Comparison of ENCODE assay signal across 15 cellular contexts in genomic region chr22:50147258-50148165, GRCh38. TPM values are rescaled to one million over a fixed set of nuclear protein-coding genes. Genes with fewer than 3 reads are reported as not detected.
DNase-seq lines count a peak whose midpoint lies in the region; FAIRE-seq and TF ChIP-seq lines count a peak whose summit lies in the region.
"Not testable (repeated sequence)": the region's sequence is repeated elsewhere in the genome, so short reads cannot be mapped to it uniquely, and the experiment has no call there.
"Had no signal": no experiment of that assay in that cellular context is flagged by ENCODE, and none has a peak within 500 bp of the region (broad histone marks: within the 10 kb centered on the region; RNA-seq: fewer than 3 reads in every experiment).

No MANE protein-coding gene starts in this region.

- H3K23ac ChIP-seq in H1 (ENCODE audit: insufficient read length), result not testable (repeated sequence)

- H3K14ac ChIP-seq in H1 (ENCODE audit: insufficient read length), result not testable (repeated sequence)

- 73% methylated on average over 12 of the region's 26 CpGs; no CpG with 5 or more reads in 1 of the 2 experiments for whole genome bisulfite sequencing in H1 (ENCODE audit: extremely low coverage in 1 of 2, insufficient coverage in 1 of 2, insufficient read length in 1 of 2, insufficient replicate concordance in 2 of 2, low coverage in 1 of 2, low lambda C conversion rate in 2 of 2, missing lambda C conversion rate in 1 of 2), 2 experiments

- H2BK15ac ChIP-seq in H1 (ENCODE audit: low read length), result 0 out of 2 replicates have a peak overlapping the region, but pooled peaks have one; percentile 5

- H3K18ac ChIP-seq in H1 (ENCODE audit: extremely low read depth, low read length), result not testable (repeated sequence)

- not testable (repeated sequence) for H2BK120ac ChIP-seq in H1 (replicated peaks; ENCODE audit: low read depth, low read length)

- not testable (repeated sequence) for H3K23me2 ChIP-seq in H1 (ENCODE audit: low read depth, low read length)

- not testable (repeated sequence) for H3K56ac ChIP-seq in H1 (replicated peaks; ENCODE audit: insufficient read length, low read depth, low read length)

- not testable (repeated sequence) for H3K9me2 ChIP-seq in neural cell (ENCODE audit: insufficient read depth, low read length)

- not testable (repeated sequence) for H3K9ac ChIP-seq in BLaER1; H1 (replicated peaks in 1 of 4; ENCODE audit: extremely low read depth in 1 of 4, low read depth in 3 of 4, low read length in 3 of 4)
- H3K9ac ChIP-seq in neural cell (ENCODE audit: low read length), result peak overlapping the region; percentile 46

- peaks cover 19% of the 10 kb centered on the region for H3K4me1 ChIP-seq in BLaER1
- H3K4me1 ChIP-seq in H1 (replicated peaks in 1 of 4; ENCODE audit: control insufficient read depth in 3 of 4, insufficient read depth in 4 of 4, low read length in 3 of 4), result not testable (repeated sequence)

- TF ChIP-seq POLR2A in NB4 (IDR thresholded peaks at IDR 0.05; ENCODE audit: extremely low read depth, insufficient read length); H1 (IDR thresholded peaks at IDR 0.05; ENCODE audit: control extremely low read depth in 1 of 2, low read depth in 2 of 2, low read length in 2 of 2): not testable (repeated sequence)

- H2BK5ac ChIP-seq in H1 (ENCODE audit: low read depth, low read length), result not testable (repeated sequence)

- H3K79me2 ChIP-seq in H1 (ENCODE audit: control insufficient read depth in 1 of 2, insufficient read depth in 2 of 2, low read length in 2 of 2); neural cell (replicated peaks; ENCODE audit: insufficient read depth, low read length): not testable (repeated sequence)

- H3K4ac ChIP-seq in H1 (replicated peaks; ENCODE audit: insufficient read length, low read depth, low read length), result not testable (repeated sequence)

- FAIRE-seq in H1 (lab: Jason Lieb, UNC), result not testable (repeated sequence)

- H4K5ac ChIP-seq in H1 (ENCODE audit: insufficient read length, low read depth, low read length), result not testable (repeated sequence)

- H3K36me3 ChIP-seq in BLaER1; H1 (ENCODE audit: control insufficient read depth in 2 of 4, insufficient read depth in 4 of 4, low read length in 3 of 4); neural cell (ENCODE audit: insufficient read depth, low read length): not testable (repeated sequence)

- CTCF ChIA-PET in HEK293T (lab: Yijun Ruan, JAX) (interaction anchor here (1.9 kb wide), 1 partner anchor 61 kb away, joined by 5 read pairs; no protein-coding TSS in a partner anchor), H1 (lab: Charles Lee; ENCODE audit: partially characterized antibody) (interaction anchor here (0.9 to 9.4 kb wide), 11 partner anchors 9 to 219 kb away, joined by 3 to 83 read pairs (median 4); no protein-coding TSS in a partner anchor)

- not testable (repeated sequence) for H3K79me1 ChIP-seq in H1 (ENCODE audit: low read depth, low read length)

- not testable (repeated sequence) for H3K27ac ChIP-seq in BLaER1; H1 (ENCODE audit: low read depth, low read length)
- H3K27ac ChIP-seq in neural cell (ENCODE audit: low read length) (peak overlapping the region; percentile 67), substantia nigra (ENCODE audit: low read depth, low read length, poor library complexity, severe bottlenecking) (peak overlapping the region; percentile 75)

- not testable (repeated sequence) for TF ChIP-seq EP300 in H1 (IDR thresholded peaks at IDR 0.05; ENCODE audit: borderline replicate concordance in 1 of 2, low read depth in 2 of 2, low read length in 2 of 2); neural cell (conservative IDR thresholded peaks at IDR 0.05; ENCODE audit: poor library complexity, severe bottlenecking)

- H4K91ac ChIP-seq in H1 (replicated peaks; ENCODE audit: insufficient read length, low read length), result not testable (repeated sequence)

- H3K4me3 ChIP-seq in BLaER1; NB4 (ENCODE audit: low read depth, low read length); H1 (ENCODE audit: extremely low read depth in 1 of 4, insufficient read depth in 2 of 4, low read depth in 3 of 4, low read length in 4 of 4): not testable (repeated sequence)
- peak overlapping the region; percentile 12 for H3K4me3 ChIP-seq in neural cell (ENCODE audit: low read length)

- H3K27me3 ChIP-seq in BLaER1; H1 (replicated peaks in 1 of 4; ENCODE audit: control insufficient read depth in 3 of 4, extremely low read depth in 1 of 4, insufficient read depth in 3 of 4, low read length in 3 of 4); neural cell (ENCODE audit: insufficient read depth, low read depth, low read length): not testable (repeated sequence)

- H3K4me3 Mint-ChIP-seq in brain, result peak overlapping the region in 2 of 5 experiments; percentile 32 to 35

- not testable (repeated sequence) for H4K20me1 ChIP-seq in BLaER1; H1 (replicated peaks in 1 of 2; ENCODE audit: control insufficient read depth in 1 of 2, insufficient read depth in 2 of 2, low read length in 2 of 2); neural cell (ENCODE audit: insufficient read depth)

- not testable (repeated sequence) for H3K9me3 ChIP-seq in BLaER1; H1 (ENCODE audit: insufficient read depth in 2 of 2, low read depth in 1 of 2, low read length in 1 of 2); neural cell (ENCODE audit: low read length)

- not testable (repeated sequence) for H3F3A ChIP-seq in neural cell (ENCODE audit: insufficient read depth, low read length, poor library complexity, severe bottlenecking)

- H2AFZ ChIP-seq in H1 (ENCODE audit: low read length); neural cell (ENCODE audit: low read depth, low read length): not testable (repeated sequence)

- not testable (repeated sequence) for H3K27me3 Mint-ChIP-seq in brain

- not testable (repeated sequence) for H3K36me3 Mint-ChIP-seq in brain

- H3K9me3 Mint-ChIP-seq in brain, result not testable (repeated sequence)

- not testable (repeated sequence) for TF ChIP-seq CTCF in NB4 (IDR thresholded peaks at IDR 0.05; ENCODE audit: low read depth, low read length); brain (conservative IDR thresholded peaks at IDR 0.05); H1 (IDR thresholded peaks at IDR 0.05; ENCODE audit: control extremely low read depth in 1 of 3, insufficient read depth in 1 of 3, low read depth in 1 of 3, low read length in 3 of 3); neural cell (IDR thresholded peaks at IDR 0.05; ENCODE audit: poor library complexity, severe bottlenecking)

- H2AK5ac ChIP-seq in H1 (ENCODE audit: low read depth, low read length), result not testable (repeated sequence)

- POLR2A ChIA-PET in HEK293T (lab: Yijun Ruan, JAX), result not testable (repeated sequence)
- POLR2A ChIA-PET in H1 (lab: Charles Lee; ENCODE audit: partially characterized antibody), result interaction anchor here (1.4 to 1.5 kb wide), 2 partner anchors 20 to 40 kb away, joined by 4 to 5 read pairs; no protein-coding TSS in a partner anchor

- peak; percentile 3 for DNase-seq in HEK293T (ENCODE audit: extremely low spot score)
- peak; percentile 58 for DNase-seq in NB4 (ENCODE audit: low read depth)
- peak; percentile 48 for DNase-seq in SIG-M5 treated with dmso at 0.1 percent for 504 hours (lab: John Stamatoyannopoulos, UW; ENCODE audit: unreplicated experiment)
- not testable (repeated sequence) for DNase-seq in H1 (ENCODE audit: low read depth in 1 of 2, low spot score in 2 of 2); substantia nigra (lab: John Stamatoyannopoulos, UW)

- not testable (repeated sequence) for TF ChIP-seq RAD21 in H1 (IDR thresholded peaks at IDR 0.05 in 1 of 2, conservative IDR thresholded peaks at IDR 0.05 in 1 of 2; ENCODE audit: low read depth in 2 of 2, low read length in 2 of 2); neural cell (conservative IDR thresholded peaks at IDR 0.05)

- not testable (repeated sequence) for H2BK12ac ChIP-seq in H1 (ENCODE audit: low read depth, low read length)

- H2BK20ac ChIP-seq in H1 (ENCODE audit: low read length), result not testable (repeated sequence)

- H3K4me2 ChIP-seq in BLaER1 (peak overlapping the region; percentile 28; the same call in 1 of the 2 replicates), neural cell (ENCODE audit: low read length) (peak overlapping the region; percentile 48)
- not testable (repeated sequence) for H3K4me2 ChIP-seq in H1 (ENCODE audit: insufficient read depth in 1 of 2, low read depth in 2 of 2, low read length in 2 of 2)

- H3K4me1 Mint-ChIP-seq in brain, result peaks cover 58% of the 10 kb centered on the region

- H3K27ac Mint-ChIP-seq in brain, result peak overlapping the region; percentile 39 to 92 (median 88)

- peak overlapping the region; percentile 63; the same call in 1 of the 2 replicates for H4K8ac ChIP-seq in H1 (ENCODE audit: extremely low read depth, insufficient read depth, low read length)

RNA-seq across cellular contexts. Expression of gene PANX2, which starts 23.0 kb away (rescaled TPM):
- polyA plus RNA-seq in brain (ENCODE audit: insufficient read depth, low read depth, low replicate concordance) (15.2 TPM), H1 (2011; rRNA removed) (3.5 and 6.0 TPM in 2 replicates), neural cell (3.4 and 6.4 TPM in 2 replicates)
- total RNA-seq in H1 (2021; fragmentation: NEBNext Ultra II Directional; extraction: Animal tissue kit (Norgen Biotek cat#: 25700)), result 5.0 and 5.4 TPM in 2 replicates
- polyA plus RNA-seq in H1 (2011; cell fraction: cytosol; rRNA removed), result 4.2 TPM
- 8.3 TPM for polyA plus RNA-seq in H1 (2011; cell fraction: nucleus; rRNA removed)
- 3.9 to 6.9 TPM (median 5.9 TPM) in 4 replicates for polyA plus RNA-seq in H1 (2012, experiment 1 of 2)
- polyA plus RNA-seq in H1 (2012, experiment 2 of 2), result 4.1 TPM
- 4.8 TPM for polyA plus RNA-seq in H1 (2013, experiment 1 of 2)
- polyA plus RNA-seq in H1 (2013, experiment 2 of 2), result 5.1 TPM
- 0.78 and 0.91 TPM in 2 replicates for polyA minus RNA-seq in H1 (2011; rRNA and poly(A)+ RNA removed)
- polyA minus RNA-seq in H1 (2011; cell fraction: cytosol; rRNA and poly(A)+ RNA removed), result 2.8 TPM
- 2.8 TPM for polyA minus RNA-seq in H1 (2011; cell fraction: nucleus; rRNA and poly(A)+ RNA removed)
- polyA minus RNA-seq in neural cell, result 3.4 and 3.5 TPM in 2 replicates
- total RNA-seq: GM23248, RPMI7951 had no signal

RNA-seq across cellular contexts. Expression of gene TRABD, which starts 38.2 kb away (rescaled TPM):
- polyA plus RNA-seq in brain (ENCODE audit: insufficient read depth, low read depth, low replicate concordance), result 10.7 TPM
- total RNA-seq in H1 (2021; fragmentation: NEBNext Ultra II Directional; extraction: Animal tissue kit (Norgen Biotek cat#: 25700)), result 57.5 and 60.0 TPM in 2 replicates
- 44.2 and 88.8 TPM in 2 replicates for polyA plus RNA-seq in H1 (2011; rRNA removed)
- polyA plus RNA-seq in H1 (2011; cell fraction: cytosol; rRNA removed), result 59.7 TPM
- 170 TPM for polyA plus RNA-seq in H1 (2011; cell fraction: nucleus; rRNA removed)
- 38.3 to 63.0 TPM (median 60.8 TPM) in 4 replicates for polyA plus RNA-seq in H1 (2012, experiment 1 of 2)
- polyA plus RNA-seq in H1 (2012, experiment 2 of 2), result 46.4 TPM
- 46.6 TPM for polyA plus RNA-seq in H1 (2013, experiment 1 of 2)
- polyA plus RNA-seq in H1 (2013, experiment 2 of 2), result 45.5 TPM
- 17.2 and 19.0 TPM in 2 replicates for polyA minus RNA-seq in H1 (2011; rRNA and poly(A)+ RNA removed)
- polyA minus RNA-seq in H1 (2011; cell fraction: cytosol; rRNA and poly(A)+ RNA removed), result 23.3 TPM
- 30.3 TPM for polyA minus RNA-seq in H1 (2011; cell fraction: nucleus; rRNA and poly(A)+ RNA removed)
- 31.8 and 37.9 TPM in 2 replicates for polyA plus RNA-seq in neural cell
- 11.7 and 12.4 TPM in 2 replicates for polyA minus RNA-seq in neural cell

RNA-seq across cellular contexts. Expression of gene SELENOO, which starts 53.3 kb away (rescaled TPM):
- polyA plus RNA-seq in brain (ENCODE audit: insufficient read depth, low read depth, low replicate concordance), result 17.1 TPM
- total RNA-seq in H1 (2021; fragmentation: NEBNext Ultra II Directional; extraction: Animal tissue kit (Norgen Biotek cat#: 25700)), result 16.8 and 18.6 TPM in 2 replicates
- polyA plus RNA-seq in H1 (2011; rRNA removed), result 25.1 and 34.1 TPM in 2 replicates
- 30.9 TPM for polyA plus RNA-seq in H1 (2011; cell fraction: cytosol; rRNA removed)
- polyA plus RNA-seq in H1 (2011; cell fraction: nucleus; rRNA removed), result 69.8 TPM
- polyA plus RNA-seq in H1 (2012, experiment 1 of 2), result 12.9 to 24.6 TPM (median 20.6 TPM) in 4 replicates
- 13.2 TPM for polyA plus RNA-seq in H1 (2012, experiment 2 of 2)
- 16.6 TPM for polyA plus RNA-seq in H1 (2013, experiment 1 of 2)
- polyA plus RNA-seq in H1 (2013, experiment 2 of 2), result 14.1 TPM
- 6.4 and 7.1 TPM in 2 replicates for polyA minus RNA-seq in H1 (2011; rRNA and poly(A)+ RNA removed)
- 6.4 TPM for polyA minus RNA-seq in H1 (2011; cell fraction: cytosol; rRNA and poly(A)+ RNA removed)
- polyA minus RNA-seq in H1 (2011; cell fraction: nucleus; rRNA and poly(A)+ RNA removed), result 9.8 TPM
- 42.0 and 54.2 TPM in 2 replicates for polyA plus RNA-seq in neural cell
- polyA minus RNA-seq in neural cell, result 8.5 and 9.7 TPM in 2 replicates

RNA-seq across cellular contexts. Expression of gene MOV10L1, which starts 57.7 kb away (rescaled TPM):
- polyA plus RNA-seq in brain (ENCODE audit: insufficient read depth, low read depth, low replicate concordance) (0.58 TPM), H1 (2011; rRNA removed) (0.13 and 0.32 TPM in 2 replicates), neural cell (not detected in 2 replicates)
- not detected in 2 replicates for total RNA-seq in H1 (2021; fragmentation: NEBNext Ultra II Directional; extraction: Animal tissue kit (Norgen Biotek cat#: 25700))
- polyA plus RNA-seq in H1 (2011; cell fraction: cytosol; rRNA removed), result 0.37 TPM
- polyA plus RNA-seq in H1 (2011; cell fraction: nucleus; rRNA removed), result 0.31 TPM
- polyA plus RNA-seq in H1 (2012, experiment 1 of 2), result 0.07 TPM in 1 of 4 replicates, not detected in the others
- polyA plus RNA-seq in H1 (2012, experiment 2 of 2), result not detected
- polyA plus RNA-seq in H1 (2013, experiment 1 of 2), result 0.14 TPM
- polyA plus RNA-seq in H1 (2013, experiment 2 of 2), result 0.06 TPM
- 0.16 TPM in 1 of 2 replicates, not detected in the other for polyA minus RNA-seq in H1 (2011; rRNA and poly(A)+ RNA removed)
- polyA minus RNA-seq in H1 (2011; cell fraction: cytosol; rRNA and poly(A)+ RNA removed), result not detected
- 0.80 TPM for polyA minus RNA-seq in H1 (2011; cell fraction: nucleus; rRNA and poly(A)+ RNA removed)
- polyA minus RNA-seq in neural cell, result not detected in 2 replicates
- total RNA-seq: CD8-positive, alpha-beta T cell; GM12878; GM23248; H9; PC-9; Right ventricle myocardium superior; RPMI7951 had no signal
- polyA plus RNA-seq: GM23248 had no signal
